12 cellular contexts compared by ENCODE assay signal in genomic region chr13:106560791-106561190, GRCh38. TPM values are rescaled to one million over a fixed set of nuclear protein-coding genes. Genes with fewer than 3 reads are reported as not detected.
DNase-seq lines count a peak whose midpoint lies in the region; ATAC-seq, FAIRE-seq and TF ChIP-seq lines count a peak whose summit lies in the region.
"Had no signal": no experiment of that assay in that cellular context is flagged by ENCODE, and none has a peak within 500 bp of the region (broad histone marks: within the 10 kb centered on the region; RNA-seq: fewer than 3 reads in every experiment).

No MANE protein-coding gene starts in this region.

- H3K4me3 ChIP-seq in kidney (ENCODE audit: low read length in 2 of 2), result no peak overlapping the region
- H3K4me3 ChIP-seq in PC-3 (ENCODE audit: low read length), result no peak overlapping the region
- H3K4me3 ChIP-seq: testis had no signal

- no peak overlapping the region for H3K4me2 ChIP-seq in PC-3 (ENCODE audit: low read length)

- H4K20me1 ChIP-seq in PC-3 (ENCODE audit: low read length), result peaks cover 69% of the 10 kb centered on the region

- H3K9ac ChIP-seq in kidney (ENCODE audit: low read length in 2 of 2) (no peak overlapping the region), PC-3 (ENCODE audit: low read length) (no peak overlapping the region)

- peak; percentile 52 for ATAC-seq in HG02870 (IDR thresholded peaks at IDR 0.05; ENCODE audit: unreplicated experiment)
- no peak for ATAC-seq in stimulated activated memory B cell treated with anti-CD40 and anti-IgM and Interleukin-4, amounts not matched to agents 10 μg/mL and 1 μg/mL and 100 μg/mL, for 72 hours
- no peak for ATAC-seq in PC-3
- ATAC-seq in HG03460 (IDR thresholded peaks at IDR 0.05; ENCODE audit: unreplicated experiment), result no peak

- no peaks in the 10 kb centered on the region for H3K9me2 ChIP-seq in PC-3 (replicated peaks; ENCODE audit: low read length)

- H3K4me1 Mint-ChIP-seq in activated CD4-positive, alpha-beta T cell treated with anti-CD3 and anti-CD28 coated beads, Interleukin-2, amount 10 ng/mL, durations not matched to agents 24 days and 14 days, result peaks cover 51% of the 10 kb centered on the region
- peaks cover 67% of the 10 kb centered on the region for H3K4me1 Mint-ChIP-seq in activated naive CD8-positive, alpha-beta T cell (ENCODE audit: low read depth)
- peaks cover 69% of the 10 kb centered on the region for H3K4me1 Mint-ChIP-seq in stimulated activated memory B cell treated with anti-CD40 and anti-IgM and Interleukin-4, amounts not matched to agents 10 μg/mL and 1 μg/mL and 100 μg/mL, for 72 hours

- BruUV-seq in PC-3 (replicated peaks; lab: Mats Ljungman, UMichigan), result no TSS peak

- H3K27me3 Mint-ChIP-seq in activated CD4-positive, alpha-beta T cell treated with anti-CD3 and anti-CD28 coated beads, Interleukin-2, amount 10 ng/mL, durations not matched to agents 24 days and 14 days, result no peaks in the 10 kb centered on the region
- H3K27me3 Mint-ChIP-seq in activated naive CD8-positive, alpha-beta T cell, result no peaks in the 10 kb centered on the region
- no peaks in the 10 kb centered on the region for H3K27me3 Mint-ChIP-seq in stimulated activated memory B cell treated with anti-CD40 and anti-IgM and Interleukin-4, amounts not matched to agents 10 μg/mL and 1 μg/mL and 100 μg/mL, for 72 hours

- intact Hi-C loops in activated CD4-positive, alpha-beta T cell treated with anti-CD3 and anti-CD28 coated beads, Interleukin-2, amount 10 ng/mL, durations not matched to agents 24 days and 14 days (cut with micrococcal nuclease), result loop anchor here (1.0 to 10.0 kb wide), 3 partner anchors 8 to 1426 kb away; partner anchors contain the start of genes ARGLU1 and EFNB2
- intact Hi-C loops in kidney (cut with DNase I) (no loop called here), PC-3 (cut with micrococcal nuclease) (no loop called here)

- no peak overlapping the region for H2AFZ ChIP-seq in PC-3 (ENCODE audit: low read length)

- FAIRE-seq in kidney (lab: Jason Lieb, UNC), result no peak
- FAIRE-seq: A204.1 had no signal

- H3K4me1 ChIP-seq in kidney (ENCODE audit: control insufficient read depth in 1 of 2, insufficient read depth in 1 of 2, low read depth in 1 of 2, low read length in 2 of 2), result peaks cover 20 to 23% of the 10 kb centered on the region in 2 donors
- peaks cover 10% of the 10 kb centered on the region for H3K4me1 ChIP-seq in PC-3 (ENCODE audit: insufficient read depth, low read length)

- H3K4me3 Mint-ChIP-seq in activated CD4-positive, alpha-beta T cell treated with anti-CD3 and anti-CD28 coated beads, Interleukin-2, amount 10 ng/mL, durations not matched to agents 24 days and 14 days, result peak overlapping the region; percentile 11
- peak overlapping the region; percentile 34 for H3K4me3 Mint-ChIP-seq in activated naive CD8-positive, alpha-beta T cell
- peak overlapping the region; percentile 41 for H3K4me3 Mint-ChIP-seq in stimulated activated memory B cell treated with anti-CD40 and anti-IgM and Interleukin-4, amounts not matched to agents 10 μg/mL and 1 μg/mL and 100 μg/mL, for 72 hours

- POLR2A ChIA-PET in PC-3 (lab: Charles Lee; ENCODE audit: unreplicated experiment), result no interaction called here

- H3K79me2 ChIP-seq in PC-3 (ENCODE audit: low read length), result peaks cover 97% of the 10 kb centered on the region

- peaks cover 44% of the 10 kb centered on the region for H3K36me3 Mint-ChIP-seq in activated CD4-positive, alpha-beta T cell treated with anti-CD3 and anti-CD28 coated beads, Interleukin-2, amount 10 ng/mL, durations not matched to agents 24 days and 14 days (ENCODE audit: low read depth)
- H3K36me3 Mint-ChIP-seq in activated naive CD8-positive, alpha-beta T cell, result peaks cover 8% of the 10 kb centered on the region
- H3K36me3 Mint-ChIP-seq in stimulated activated memory B cell treated with anti-CD40 and anti-IgM and Interleukin-4, amounts not matched to agents 10 μg/mL and 1 μg/mL and 100 μg/mL, for 72 hours, result peaks cover 45% of the 10 kb centered on the region

- peak overlapping the region; percentile 79 for H3K27ac Mint-ChIP-seq in activated CD4-positive, alpha-beta T cell treated with anti-CD3 and anti-CD28 coated beads, Interleukin-2, amount 10 ng/mL, durations not matched to agents 24 days and 14 days
- peak overlapping the region; percentile 47 for H3K27ac Mint-ChIP-seq in activated naive CD8-positive, alpha-beta T cell
- peak overlapping the region; percentile 74 for H3K27ac Mint-ChIP-seq in stimulated activated memory B cell treated with anti-CD40 and anti-IgM and Interleukin-4, amounts not matched to agents 10 μg/mL and 1 μg/mL and 100 μg/mL, for 72 hours

- no peaks in the 10 kb centered on the region for H3K9me3 Mint-ChIP-seq in activated CD4-positive, alpha-beta T cell treated with anti-CD3 and anti-CD28 coated beads, Interleukin-2, amount 10 ng/mL, durations not matched to agents 24 days and 14 days
- no peaks in the 10 kb centered on the region for H3K9me3 Mint-ChIP-seq in activated naive CD8-positive, alpha-beta T cell (ENCODE audit: low read depth)
- H3K9me3 Mint-ChIP-seq in stimulated activated memory B cell treated with anti-CD40 and anti-IgM and Interleukin-4, amounts not matched to agents 10 μg/mL and 1 μg/mL and 100 μg/mL, for 72 hours, result no peaks in the 10 kb centered on the region

- CTCF ChIA-PET in PC-3 (lab: Charles Lee), result no interaction called here

- H3K27me3 ChIP-seq in PC-3 (ENCODE audit: low read length), result no peaks in the 10 kb centered on the region
- H3K27me3 ChIP-seq: testis had no signal

- H3K36me3 ChIP-seq in kidney (ENCODE audit: control insufficient read depth in 1 of 2, insufficient read depth in 2 of 2, low read length in 2 of 2) (peaks cover 9 to 27% of the 10 kb centered on the region in 2 donors), PC-3 (ENCODE audit: low read depth, low read length) (peaks cover 31% of the 10 kb centered on the region)

- no peak for DNase-seq in activated CD4-positive, alpha-beta T cell treated with anti-CD3 and anti-CD28 coated beads, Interleukin-2, amount 10 ng/mL, durations not matched to agents 24 days and 14 days
- no peak for DNase-seq in activated CD4-positive, alpha-beta T cell treated with anti-CD3 and anti-CD28 coated beads for 48 hours
- DNase-seq in kidney (no peak), PC-3 (no peak)
- DNase-seq: activated naive CD4-positive, alpha-beta T cell treated with anti-CD3 and anti-CD28 coated beads, Interleukin-2, amount 50 U/mL, for 16 hours; MV-4-11; testis had no signal

- H3K9me3 ChIP-seq in kidney (ENCODE audit: control insufficient read depth in 1 of 2, low read length in 2 of 2) (no peaks in the 10 kb centered on the region), PC-3 (ENCODE audit: low read length) (no peaks in the 10 kb centered on the region)
- H3K9me3 ChIP-seq: testis had no signal

- H3K27ac ChIP-seq in kidney (ENCODE audit: low read depth in 2 of 2, low read length in 2 of 2) (no peak overlapping the region), PC-3 (ENCODE audit: low read length) (no peak overlapping the region)

- H3F3A ChIP-seq in PC-3 (ENCODE audit: low read length, unreplicated experiment), result no peaks in the 10 kb centered on the region

- TF ChIP-seq CTCF in kidney (IDR thresholded peaks at IDR 0.05; ENCODE audit: borderline replicate concordance, extremely low read depth, insufficient read depth) (no peak), PC-3 (conservative IDR thresholded peaks at IDR 0.05; ENCODE audit: low read depth, low read length) (no peak)

RNA-seq across cellular contexts. Expression of gene ARGLU1, which starts 7.1 kb away (rescaled TPM):
- 86.6 and 96.8 TPM in 2 replicates for total RNA-seq in activated CD4-positive, alpha-beta T cell treated with anti-CD3 and anti-CD28 coated beads, Interleukin-2, amount 10 ng/mL, durations not matched to agents 24 days and 14 days
- total RNA-seq in kidney (86.7 TPM), PC-3 (2014; rRNA removed) (31.8 and 44.3 TPM in 2 replicates)
- 39.0 TPM for polyA plus RNA-seq in kidney (ENCODE audit: insufficient read depth, low read depth, low replicate concordance)

RNA-seq across cellular contexts. Expression of gene EFNB2, which starts 25.3 kb away (rescaled TPM):
- total RNA-seq in activated CD4-positive, alpha-beta T cell treated with anti-CD3 and anti-CD28 coated beads, Interleukin-2, amount 10 ng/mL, durations not matched to agents 24 days and 14 days, result 0.24 and 0.30 TPM in 2 replicates
- 32.8 TPM for total RNA-seq in kidney
- 12.7 TPM for polyA plus RNA-seq in kidney (ENCODE audit: insufficient read depth, low read depth, low replicate concordance)
- total RNA-seq in PC-3 (2014; rRNA removed), result 16.4 and 17.5 TPM in 2 replicates

Comparison
In these comparisons a context has a peak if more than half of its experiments do, and no peak if none do; other contexts are left out.
1. RNA of gene EFNB2, which starts 25.3 kb away (total RNA-seq): 32.8 TPM in kidney (single experiment) and 16.4 to 17.5 TPM in PC-3; 0.24 to 0.30 TPM in activated CD4-positive, alpha-beta T cell treated with anti-CD3 and anti-CD28 coated beads, Interleukin-2, amount 10 ng/mL, durations not matched to agents 24 days and 14 days; every median in the first group is over 10 times any median in the second.
2. Peak in every context shown above with its lines, with median percentiles within 50 percentile points of each other: H3K27ac Mint-ChIP-seq and H3K4me3 Mint-ChIP-seq.